Comparison of ENCODE assay signal across 8 cellular contexts in the genomic region with DNA sequence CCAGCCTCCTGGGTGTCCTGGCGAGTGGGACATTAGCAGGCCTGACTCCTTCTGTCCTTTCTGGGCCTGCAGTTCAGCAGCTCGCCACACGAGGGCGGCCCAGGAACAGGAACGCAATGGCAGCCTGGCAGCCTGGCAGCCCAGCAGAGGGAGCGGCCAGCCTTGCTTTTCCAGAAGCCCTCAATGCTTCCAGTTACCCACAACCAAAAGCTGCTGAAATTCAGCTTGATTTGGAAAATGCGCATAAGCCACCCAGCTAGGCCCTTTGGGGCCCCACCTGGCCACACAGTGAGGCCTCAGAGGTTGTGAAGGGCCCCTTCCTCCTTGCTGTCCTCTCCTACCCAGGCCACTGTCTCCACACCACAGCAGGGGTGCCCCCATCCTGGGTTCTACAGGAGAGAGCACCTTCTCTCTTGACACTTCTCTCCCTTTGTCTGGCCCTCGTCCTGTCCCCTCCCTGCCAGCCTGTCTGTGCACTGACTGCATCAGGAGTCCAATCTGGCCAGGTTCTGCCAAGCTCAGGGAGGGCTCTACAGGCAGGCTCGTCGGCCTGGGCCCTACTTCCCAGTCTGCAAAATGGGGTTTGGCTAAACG.
DNase-seq lines count a peak whose midpoint lies in the region; ATAC-seq and TF ChIP-seq lines count a peak whose summit lies in the region.

No MANE protein-coding gene starts in this region.

- H3K36me3 ChIP-seq in Caco-2 (ENCODE audit: control insufficient read depth, insufficient read depth, low read length) (no peaks in the 10 kb centered on the region), mesenchymal stem cell (ENCODE audit: control insufficient read depth in 1 of 2, insufficient read depth in 2 of 2, low read depth in 1 of 2, low read length in 2 of 2) (peaks cover 0 to 11% of the 10 kb centered on the region in 2 experiments)
- H3K36me3 ChIP-seq in effector memory CD4-positive, alpha-beta T cell (ENCODE audit: control insufficient read depth, insufficient read depth, low read length), result no peaks in the 10 kb centered on the region

- H3K14ac ChIP-seq in mesenchymal stem cell (ENCODE audit: low read length in 2 of 2), result no peak overlapping the region

- H3K4me1 ChIP-seq in Caco-2 (peaks cover 3% of the 10 kb centered on the region; the same call in 1 of the 2 replicates), mesenchymal stem cell (ENCODE audit: control insufficient read depth, insufficient read depth, low read depth, low read length) (peaks cover 8% of the 10 kb centered on the region)
- H3K4me1 ChIP-seq in effector memory CD4-positive, alpha-beta T cell (ENCODE audit: control insufficient read depth, insufficient read depth, low read length, poor library complexity, severe bottlenecking), result peaks cover under 1% of the 10 kb centered on the region

- H3K27ac ChIP-seq in effector memory CD4-positive, alpha-beta T cell (ENCODE audit: insufficient read depth, low read length, poor library complexity, severe bottlenecking), result no peak overlapping the region
- no peak overlapping the region for H3K27ac ChIP-seq in mesenchymal stem cell (ENCODE audit: low read length, poor library complexity, severe bottlenecking)

- H3K23ac ChIP-seq in mesenchymal stem cell (ENCODE audit: low read length in 2 of 2), result no peak overlapping the region

- peak overlapping the region; percentile 10 to 20 for H2BK12ac ChIP-seq in mesenchymal stem cell (ENCODE audit: low read length in 2 of 2)

- ATAC-seq in GM19397 (IDR thresholded peaks at IDR 0.05; ENCODE audit: unreplicated experiment), result no peak

- H3K79me1 ChIP-seq in mesenchymal stem cell (replicated peaks; ENCODE audit: low read length, poor library complexity, severe bottlenecking), result no peaks in the 10 kb centered on the region

- H3K9me3 ChIP-seq in Caco-2, result no peaks in the 10 kb centered on the region
- no peaks in the 10 kb centered on the region for H3K9me3 ChIP-seq in effector memory CD4-positive, alpha-beta T cell (ENCODE audit: control insufficient read depth, low read length)
- H3K9me3 ChIP-seq in mesenchymal stem cell (ENCODE audit: control insufficient read depth, low read length), result no peaks in the 10 kb centered on the region

- no peak overlapping the region for H3K27ac Mint-ChIP-seq in Caco-2 (ENCODE audit: unreplicated experiment)

- BruUV-seq in Caco-2 (replicated peaks; lab: Mats Ljungman, UMichigan), result no TSS peak

- CTCF ChIA-PET in Caco-2 (lab: Charles Lee), result interaction anchor here (0.6 to 5.0 kb wide), 15 partner anchors 9 to 274 kb away, joined by 3 to 200 read pairs (median 5); no protein-coding TSS in a partner anchor

- POLR2A ChIA-PET in Caco-2 (lab: Charles Lee), result interaction anchor here (1.0 kb wide), 1 partner anchor 85 kb away, joined by 3 read pairs; no protein-coding TSS in a partner anchor

- H3K4me1 Mint-ChIP-seq in Caco-2 (ENCODE audit: low read depth, unreplicated experiment), result peaks cover 6% of the 10 kb centered on the region

- peaks cover 6% of the 10 kb centered on the region for H3K36me3 Mint-ChIP-seq in Caco-2 (ENCODE audit: insufficient read depth, unreplicated experiment)

- no peak overlapping the region for H2BK5ac ChIP-seq in mesenchymal stem cell (ENCODE audit: low read depth, low read length, poor library complexity, severe bottlenecking)

- peak overlapping the region; percentile 83 for H4K91ac ChIP-seq in mesenchymal stem cell (ENCODE audit: low read length)

- H4K8ac ChIP-seq in mesenchymal stem cell (ENCODE audit: low read length), result peak overlapping the region; percentile 86

- TF ChIP-seq CTCF in Caco-2 (IDR thresholded peaks at IDR 0.05; ENCODE audit: insufficient read depth in 1 of 2, low read depth in 1 of 2, low read length in 1 of 2, severe bottlenecking in 1 of 2, unreplicated experiment in 1 of 2) (peak; percentile 96 to 99), HFF-Myc (IDR thresholded peaks at IDR 0.05; ENCODE audit: low read depth, low read length, missing control alignments) (peak; percentile 100)

- H3K27me3 ChIP-seq in Caco-2 (replicated peaks; ENCODE audit: control insufficient read depth, insufficient read depth, low read length), result no peaks in the 10 kb centered on the region
- no peaks in the 10 kb centered on the region for H3K27me3 ChIP-seq in effector memory CD4-positive, alpha-beta T cell (replicated peaks; ENCODE audit: control insufficient read depth, insufficient read depth, low read length, poor library complexity, severe bottlenecking)
- peaks cover 3 to 31% of the 10 kb centered on the region in 2 experiments for H3K27me3 ChIP-seq in mesenchymal stem cell (ENCODE audit: control insufficient read depth in 1 of 2, insufficient read depth in 1 of 2, low read length in 2 of 2)

- H3K4me2 ChIP-seq in mesenchymal stem cell (ENCODE audit: low read length, poor library complexity, severe bottlenecking), result no peak overlapping the region

- H3K27me3 Mint-ChIP-seq in Caco-2 (ENCODE audit: insufficient read depth, unreplicated experiment), result no peaks in the 10 kb centered on the region

- no peak overlapping the region for H3K9ac ChIP-seq in mesenchymal stem cell (ENCODE audit: low read length)

- no peak overlapping the region for H2BK15ac ChIP-seq in mesenchymal stem cell (ENCODE audit: low read depth, poor library complexity, severe bottlenecking)

- no peaks in the 10 kb centered on the region for H3K9me3 Mint-ChIP-seq in Caco-2 (ENCODE audit: unreplicated experiment)

- peak overlapping the region; percentile 13 to 34 for H3K4ac ChIP-seq in mesenchymal stem cell (ENCODE audit: low read depth in 1 of 2, low read length in 2 of 2)

- intact Hi-C loops in Caco-2 (cut with micrococcal nuclease; ENCODE audit: unreplicated experiment), result loop anchor here (1.0 to 5.0 kb wide), 3 partner anchors 35 to 235 kb away; no protein-coding TSS in a partner anchor

- H3K4me3 ChIP-seq in Caco-2 (ENCODE audit: low read depth, low read length), result no peak overlapping the region
- H3K4me3 ChIP-seq in HFF-Myc (replicated peaks; ENCODE audit: low read depth, low read length), result no peak overlapping the region
- no peak overlapping the region for H3K4me3 ChIP-seq in effector memory CD4-positive, alpha-beta T cell (ENCODE audit: insufficient read depth, low read depth, low read length, poor library complexity, severe bottlenecking)
- H3K4me3 ChIP-seq in mesenchymal stem cell (ENCODE audit: insufficient read depth in 1 of 2, low read depth in 1 of 2, low read length in 2 of 2), result no peak overlapping the region

- peak overlapping the region; percentile 39 for H2AFZ ChIP-seq in mesenchymal stem cell (ENCODE audit: low read depth, low read length)

- DNase-seq in Caco-2 (peak; percentile 79 to 91), HFF-Myc (ENCODE audit: extremely low read depth, low read depth) (peak; percentile 26), NCI-H748 (lab: John Stamatoyannopoulos, UW; ENCODE audit: unreplicated experiment) (peak; percentile 85), mesenchymal stem cell (peak; percentile 81)
- peak; percentile 98 for DNase-seq in activated CD8-positive, alpha-beta memory T cell treated with anti-CD3 and anti-CD28 coated beads for 24 hours
- DNase-seq in effector memory CD4-positive, alpha-beta T cell, result peak; percentile 61 to 75 (median 67)
- DNase-seq in stimulated activated CD8-positive, alpha-beta memory T cell treated with anti-CD3 and anti-CD28 coated beads, Interleukin-15, amount 100 ng/mL, for 1 hour (ENCODE audit: low read depth), result peak; percentile 77

- 24% methylated on average over 11 of the region's 11 CpGs for WGBS in mesenchymal stem cell

- H3K4me3 Mint-ChIP-seq in Caco-2 (ENCODE audit: unreplicated experiment), result no peak overlapping the region

- no peak overlapping the region for H2AK5ac ChIP-seq in mesenchymal stem cell (ENCODE audit: low read length, severe bottlenecking)

- H3K18ac ChIP-seq in mesenchymal stem cell (ENCODE audit: low read depth in 1 of 2, low read length in 2 of 2), result peak overlapping the region; percentile 57 to 88

- no peak overlapping the region for H2BK120ac ChIP-seq in mesenchymal stem cell (ENCODE audit: low read depth, low read length)

Comparison
In these comparisons a context has a peak if more than half of its experiments do, and no peak if none do; other contexts are left out.
1. DNase-seq: peak in every context shown above with its lines; median percentile 98 in activated CD8-positive, alpha-beta memory T cell treated with anti-CD3 and anti-CD28 coated beads for 24 hours; 85 in Caco-2; 85 in NCI-H748; 81 in mesenchymal stem cell; 77 in stimulated activated CD8-positive, alpha-beta memory T cell treated with anti-CD3 and anti-CD28 coated beads, Interleukin-15, amount 100 ng/mL, for 1 hour; 67 in effector memory CD4-positive, alpha-beta T cell; 26 in HFF-Myc.